ENCODE assay signal across 4 cellular contexts in genomic region chr2:186385638-186386201, GRCh38.
DNase-seq lines count a peak whose midpoint lies in the region; ATAC-seq, FAIRE-seq and TF ChIP-seq lines count a peak whose summit lies in the region.
"Not testable (repeated sequence)": the region's sequence is repeated elsewhere in the genome, so short reads cannot be mapped to it uniquely, and the experiment has no call there.

No MANE protein-coding gene starts in this region.

- H3K79me1 ChIP-seq in mesendoderm (ENCODE audit: low read length) = not testable (repeated sequence)

- H3K56ac ChIP-seq in mesendoderm (ENCODE audit: low read length) = not testable (repeated sequence)

- not testable (repeated sequence) for H3K9me1 ChIP-seq in K562 (ENCODE audit: control insufficient read depth, insufficient read depth, low read length)

- not testable (repeated sequence) for H3K4me3 ChIP-seq in GM06990 (replicated peaks; ENCODE audit: low read depth, low read length); K562; kidney (ENCODE audit: low read length in 2 of 2); mesendoderm (ENCODE audit: low read length)

- not testable (repeated sequence) for TF ChIP-seq EP300 in K562 (IDR thresholded peaks at IDR 0.05; ENCODE audit: low read length)

- H4K8ac ChIP-seq in mesendoderm (ENCODE audit: low read depth, low read length) = not testable (repeated sequence)

- not testable (repeated sequence) for H4K20me1 ChIP-seq in K562 (replicated peaks; ENCODE audit: control insufficient read depth, insufficient read depth, low read length)

- H3K4me1 ChIP-seq in K562 (replicated peaks in 1 of 2; ENCODE audit: control insufficient read depth in 2 of 2, insufficient read depth in 2 of 2, low read length in 2 of 2); kidney (ENCODE audit: control insufficient read depth in 1 of 2, insufficient read depth in 1 of 2, low read depth in 1 of 2, low read length in 2 of 2); mesendoderm (ENCODE audit: control insufficient read depth, low read depth, low read length): not testable (repeated sequence)

- intact Hi-C loops in K562 (cut with micrococcal nuclease); kidney (cut with DNase I): not testable (repeated sequence)

- not testable (repeated sequence) for TF ChIP-seq POLR2A in K562 (conservative IDR thresholded peaks at IDR 0.05)

- not testable (repeated sequence) for H3K27ac ChIP-seq in K562 (ENCODE audit: extremely low read depth, low read depth, low read length); kidney (ENCODE audit: low read depth in 2 of 2, low read length in 2 of 2); mesendoderm (ENCODE audit: low read depth, low read length)

- not testable (repeated sequence) for H3K18ac ChIP-seq in mesendoderm (ENCODE audit: low read length)

- 8% methylated on average over 4 of the region's 4 CpGs for WGBS in K562 (ENCODE audit: insufficient coverage, low coverage, missing lambda C conversion rate)
- WGBS in mesendoderm (ENCODE audit: extremely low coverage, insufficient coverage, low lambda C conversion rate) = no CpG with 5 or more reads among the region's 4 CpGs

- in situ Hi-C loops in K562 (cut with MboI) = not testable (repeated sequence)

- H3K9me3 ChIP-seq in K562 (replicated peaks; ENCODE audit: control insufficient read depth, insufficient read depth, low read depth, low read length); kidney (ENCODE audit: control insufficient read depth in 1 of 2, low read length in 2 of 2): not testable (repeated sequence)

- H2BK5ac ChIP-seq in mesendoderm (ENCODE audit: low read length) = not testable (repeated sequence)

- not testable (repeated sequence) for H3K23ac ChIP-seq in mesendoderm (ENCODE audit: low read length)

- not testable (repeated sequence) for H4K5ac ChIP-seq in mesendoderm (ENCODE audit: low read length)

- not testable (repeated sequence) for H2AFZ ChIP-seq in K562 (ENCODE audit: low read depth, low read length)

- not testable (repeated sequence) for TF ChIP-seq CTCF in GM06990 (IDR thresholded peaks at IDR 0.05; ENCODE audit: insufficient read depth, low read length, poor library complexity, severe bottlenecking); K562 (IDR thresholded peaks at IDR 0.05 in 2 of 3, conservative IDR thresholded peaks at IDR 0.05 in 1 of 3; ENCODE audit: insufficient read depth in 2 of 3, low read depth in 1 of 3, low read length in 3 of 3); kidney (IDR thresholded peaks at IDR 0.05; ENCODE audit: borderline replicate concordance, extremely low read depth, insufficient read depth)

- H3K4me2 ChIP-seq in K562 (ENCODE audit: insufficient read depth, low read length); mesendoderm (ENCODE audit: low read length): not testable (repeated sequence)

- CTCF ChIA-PET in K562 (lab: Yijun Ruan, JAX; ENCODE audit: low intra/inter-chr PET ratio) = not testable (repeated sequence)

- not testable (repeated sequence) for H3K27me3 ChIP-seq in GM06990 (replicated peaks; ENCODE audit: control insufficient read depth, insufficient read depth, low read length); K562 (ENCODE audit: control insufficient read depth in 2 of 2, insufficient read depth in 2 of 2, low read length in 2 of 2); mesendoderm (ENCODE audit: insufficient read depth, low read length, poor library complexity)

- H3K9ac ChIP-seq in K562 (ENCODE audit: insufficient read depth in 1 of 2, low read depth in 2 of 2, low read length in 2 of 2); kidney (ENCODE audit: low read length in 2 of 2); mesendoderm (ENCODE audit: low read length): not testable (repeated sequence)

- H3K36me3 ChIP-seq in GM06990 (ENCODE audit: control insufficient read depth, insufficient read depth, low read length); K562 (ENCODE audit: control insufficient read depth, insufficient read depth, low read length); kidney (ENCODE audit: control insufficient read depth in 1 of 2, insufficient read depth in 2 of 2, low read length in 2 of 2); mesendoderm (ENCODE audit: control insufficient read depth, insufficient read depth, low read length): not testable (repeated sequence)

- H2BK120ac ChIP-seq in mesendoderm (ENCODE audit: low read depth, low read length) = not testable (repeated sequence)

- DNase-seq in GM06990 (ENCODE audit: extremely low read depth, insufficient read length) (peak; percentile 5), kidney (peak; percentile 25), mesendoderm (peak; percentile 7)
- not testable (repeated sequence) for DNase-seq in K562 (ENCODE audit: extremely low read depth in 1 of 4, low spot score in 3 of 4)

- H2AK5ac ChIP-seq in mesendoderm (ENCODE audit: low read length) = not testable (repeated sequence)

- POLR2A ChIA-PET in K562 (lab: Yijun Ruan, JAX) = interaction anchor here (0.6 kb wide), 1 partner anchor 130 kb away, joined by 4 read pairs; no protein-coding TSS in a partner anchor

- not testable (repeated sequence) for H3K4ac ChIP-seq in mesendoderm (ENCODE audit: low read depth, low read length)

- H3K79me2 ChIP-seq in K562 (ENCODE audit: control insufficient read depth, insufficient read depth, low read length); mesendoderm (ENCODE audit: control insufficient read depth, insufficient read depth, low read length): not testable (repeated sequence)

- FAIRE-seq in K562 (lab: Jason Lieb, UNC); kidney (lab: Jason Lieb, UNC): not testable (repeated sequence)

- ATAC-seq in K562 = not testable (repeated sequence)

- not testable (repeated sequence) for TF ChIP-seq RAD21 in K562 (CRISPR knock-in tag; conservative IDR thresholded peaks at IDR 0.05 in 1 of 2, IDR thresholded peaks at IDR 0.05 in 1 of 2)

- BruUV-seq in K562 (replicated peaks; lab: Mats Ljungman, UMichigan) = not testable (repeated sequence)

- not testable (repeated sequence) for H2BK15ac ChIP-seq in mesendoderm (replicated peaks; ENCODE audit: low read depth)

TF ChIP-seq in K562, 482 proteins besides CTCF, POLR2A, EP300 and RAD21:
- TF ChIP-seq CBX1 (IDR thresholded peaks at IDR 0.05; ENCODE audit: low read depth) = 0 out of 2 replicates have a peak, but pooled peaks have one; percentile 36
